ENCODE assay signal across 8 cellular contexts in genomic region chr2:206981739-206982336, GRCh38. TPM values are rescaled to one million over a fixed set of nuclear protein-coding genes. Genes with fewer than 3 reads are reported as not detected.
A peak's percentile ranks its signal among the peaks of the same experiment; 100 is the strongest.
DNase-seq lines count a peak whose midpoint lies in the region; ATAC-seq and TF ChIP-seq lines count a peak whose summit lies in the region.

No MANE protein-coding gene starts in this region.

- H3K4me1 ChIP-seq in KMS-11 (ENCODE audit: low read depth, poor library complexity, severe bottlenecking) (no peaks in the 10 kb centered on the region), Peyer's patch (no peaks in the 10 kb centered on the region), foreskin keratinocyte (peaks cover 10% of the 10 kb centered on the region), neural progenitor cell (peaks cover 14% of the 10 kb centered on the region), uterus (no peaks in the 10 kb centered on the region)

- intact Hi-C loops in uterus (cut with DNase I; ENCODE audit: low total_unique reads), result loop anchor here (10.0 kb wide), 1 partner anchor 493 kb away; no protein-coding TSS in a partner anchor

- no peaks in the 10 kb centered on the region for H3F3A ChIP-seq in neural progenitor cell (ENCODE audit: low read depth)

- H3K4me3 Mint-ChIP-seq in neural progenitor cell, result no peak overlapping the region

- no peaks in the 10 kb centered on the region for H3K9me3 Mint-ChIP-seq in neural progenitor cell

- ATAC-seq in foreskin keratinocyte (peak; percentile 73), GM19467 (IDR thresholded peaks at IDR 0.05; ENCODE audit: unreplicated experiment) (no peak)

- H3K27me3 Mint-ChIP-seq in neural progenitor cell (ENCODE audit: insufficient read depth, low read depth), result no peaks in the 10 kb centered on the region

- H3K4me3 ChIP-seq in KMS-11 (IDR thresholded peaks at IDR 0.05; ENCODE audit: insufficient read depth, low read depth, low read length) (no peak overlapping the region), Peyer's patch (no peak overlapping the region), neural progenitor cell (no peak overlapping the region), uterus (no peak overlapping the region)

- H3K36me3 Mint-ChIP-seq in neural progenitor cell, result no peaks in the 10 kb centered on the region

- no peak for TF ChIP-seq POLR2A in Peyer's patch (IDR thresholded peaks at IDR 0.05)
- no peak for TF ChIP-seq POLR2A in uterus (IDR thresholded peaks at IDR 0.05)

- H3K9ac ChIP-seq in KMS-11 (no peak overlapping the region), neural progenitor cell (no peak overlapping the region)

- peak; percentile 62 for DNase-seq in COLO829 (ENCODE audit: low spot score)
- peak; percentile 21 to 70 (median 55) for DNase-seq in Peyer's patch
- DNase-seq in activated gamma-delta T cell treated with anti-CD3 and anti-CD28 coated beads, Interleukin-2, amount 50 U/mL, for 16 hours (ENCODE audit: low read depth), result peak; percentile 5
- peak in 1 of 2 donors; percentile 48 for DNase-seq in foreskin keratinocyte
- peak; percentile 75 for DNase-seq in neural progenitor cell (ENCODE audit: low spot score)
- peak; percentile 70 to 74 for DNase-seq in uterus

- no peaks in the 10 kb centered on the region for H3K9me3 ChIP-seq in Peyer's patch
- no peaks in the 10 kb centered on the region for H3K9me3 ChIP-seq in neural progenitor cell (ENCODE audit: low read depth)
- H3K9me3 ChIP-seq in uterus, result no peaks in the 10 kb centered on the region

- H3K27me3 ChIP-seq in KMS-11 (ENCODE audit: insufficient read depth, low read depth) (no peaks in the 10 kb centered on the region), Peyer's patch (no peaks in the 10 kb centered on the region), foreskin keratinocyte (no peaks in the 10 kb centered on the region), neural progenitor cell (no peaks in the 10 kb centered on the region), uterus (no peaks in the 10 kb centered on the region)

- H3K79me2 ChIP-seq in KMS-11 (ENCODE audit: insufficient read depth, low read depth), result no peaks in the 10 kb centered on the region
- H3K79me2 ChIP-seq in neural progenitor cell (ENCODE audit: low read depth), result no peaks in the 10 kb centered on the region

- TF ChIP-seq CTCF in KMS-11 (conservative IDR thresholded peaks at IDR 0.05; ENCODE audit: low read depth, low read length) (peak; percentile 44; the same call in 1 of the 2 replicates), Peyer's patch (IDR thresholded peaks at IDR 0.05) (peak in 5 of 6 experiments; percentile 3 to 58 (median 57)), foreskin keratinocyte (conservative IDR thresholded peaks at IDR 0.05) (peak; percentile 90), neural progenitor cell (IDR thresholded peaks at IDR 0.05) (peak; percentile 91), uterus (IDR thresholded peaks at IDR 0.05) (peak; percentile 76 to 87 (median 82))

- H3K4me2 ChIP-seq in KMS-11 (no peak overlapping the region), neural progenitor cell (no peak overlapping the region)

- H3K4me1 Mint-ChIP-seq in neural progenitor cell, result peaks cover 18% of the 10 kb centered on the region

- no peak overlapping the region for H3K27ac Mint-ChIP-seq in neural progenitor cell

- H3K36me3 ChIP-seq in KMS-11 (ENCODE audit: insufficient read depth), result no peaks in the 10 kb centered on the region
- H3K36me3 ChIP-seq in Peyer's patch, result no peaks in the 10 kb centered on the region
- H3K36me3 ChIP-seq in neural progenitor cell, result no peaks in the 10 kb centered on the region
- H3K36me3 ChIP-seq in uterus, result no peaks in the 10 kb centered on the region

- H3K27ac ChIP-seq in KMS-11 (no peak overlapping the region), Peyer's patch (no peak overlapping the region), foreskin keratinocyte (no peak overlapping the region), neural progenitor cell (no peak overlapping the region), uterus (no peak overlapping the region)

- H2AFZ ChIP-seq in KMS-11 (ENCODE audit: low read depth), result no peak overlapping the region
- H2AFZ ChIP-seq in neural progenitor cell (replicated peaks), result no peak overlapping the region

- no peaks in the 10 kb centered on the region for H4K20me1 ChIP-seq in KMS-11 (ENCODE audit: insufficient read depth)
- no peaks in the 10 kb centered on the region for H4K20me1 ChIP-seq in neural progenitor cell (ENCODE audit: low read depth)

RNA-seq across cellular contexts. Expression of gene CPO, which starts 42.5 kb away (rescaled TPM):
- total RNA-seq in Peyer's patch (100 to 1,000 TPM in 3 of 4 donors, not detected in 1; 208 to 585 (median 234) TPM), foreskin keratinocyte (not detected in 2 replicates), neural progenitor cell (ENCODE audit: low replicate concordance) (not detected in 2 replicates), uterus (under 1 TPM in 1 of 4 donors, not detected in 3; 0.90 TPM)
- not detected in 2 replicates for polyA plus RNA-seq in foreskin keratinocyte
